7 cellular contexts compared by ENCODE assay signal in genomic region chr9:35638755-35639154, GRCh38. TPM values are rescaled to one million over a fixed set of nuclear protein-coding genes. Genes with fewer than 3 reads are reported as not detected.
"Had no signal": no experiment of that assay in that cellular context is flagged by ENCODE, and none has a peak within 500 bp of the region (broad histone marks: within the 10 kb centered on the region; RNA-seq: fewer than 3 reads in every experiment).

No MANE protein-coding gene starts in this region.

RNA-seq across cellular contexts. Expression of gene SIT1, which starts 12.0 kb away (rescaled TPM):
- total RNA-seq: astrocyte, frontal cortex, mesothelial cell of epicardium, progenitor cell of endocrine pancreas, SJSA1 had no signal
- polyA plus RNA-seq: keratinocyte had no signal

RNA-seq across cellular contexts. Expression of gene RMRP, which starts 19.1 kb away (rescaled TPM):
- polyA plus RNA-seq: urinary bladder had no signal

RNA-seq across cellular contexts. Expression of gene CD72, which starts 20.5 kb away (rescaled TPM):
- total RNA-seq: SJSA1 had no signal
